Comparison of ENCODE assay signal across 19 cellular contexts in genomic region chr6:38375341-38375740, GRCh38.
DNase-seq lines count a peak whose midpoint lies in the region; TF ChIP-seq lines count a peak whose summit lies in the region.
"Had no signal": no experiment of that assay in that cellular context is flagged by ENCODE, and none has a peak within 500 bp of the region (broad histone marks: within the 10 kb centered on the region; RNA-seq: fewer than 3 reads in every experiment).

No MANE protein-coding gene starts in this region.

- H3K27me3 ChIP-seq in mesenchymal stem cell (ENCODE audit: control insufficient read depth in 1 of 2, insufficient read depth in 1 of 2, low read length in 2 of 2) = no peaks in the 10 kb centered on the region
- H3K27me3 ChIP-seq in neural progenitor cell = no peaks in the 10 kb centered on the region
- H3K27me3 ChIP-seq: BE2C had no signal

- H2AFZ ChIP-seq in mesenchymal stem cell (ENCODE audit: low read depth, low read length) (no peak overlapping the region), neural progenitor cell (replicated peaks) (no peak overlapping the region)
- H2AFZ ChIP-seq: GM23248 had no signal

- no peaks in the 10 kb centered on the region for H3K9me3 ChIP-seq in mesenchymal stem cell (ENCODE audit: control insufficient read depth, low read length)
- no peaks in the 10 kb centered on the region for H3K9me3 ChIP-seq in neural progenitor cell (ENCODE audit: low read depth)
- H3K9me3 ChIP-seq: BE2C, HAP-1 had no signal

- H3K23ac ChIP-seq in mesenchymal stem cell (ENCODE audit: low read length in 2 of 2) = no peak overlapping the region

- DNase-seq in EL (peak; percentile 20), LHCN-M2 (ENCODE audit: low read depth) (peak; percentile 9), fibroblast of villous mesenchyme (ENCODE audit: low read depth) (peak; percentile 47), mesenchymal stem cell (no peak), Kasumi-1 (lab: John Stamatoyannopoulos, UW) (no peak), neural progenitor cell (ENCODE audit: low spot score) (no peak)
- DNase-seq in stimulated activated CD4-positive, alpha-beta T cell treated with anti-CD3 and anti-CD28 coated beads, Interleukin-12 subunit alpha, Interleukin-12 subunit beta, amount 100 ng/mL, for 4 hours = no peak
- DNase-seq: BE2C; C1 segment of cervical spinal cord; CD4-positive, CD25-positive, alpha-beta regulatory T cell; CD8-positive, alpha-beta memory T cell; COR-L47; DMS 273 treated with DMSO at 0.1 percent for 48 hours; DMS53; DND-41; GDM1; GM23248 had no signal

- H3K4me1 ChIP-seq in mesenchymal stem cell (ENCODE audit: control insufficient read depth, insufficient read depth, low read depth, low read length) (peaks cover 4% of the 10 kb centered on the region), neural progenitor cell (peaks cover 4% of the 10 kb centered on the region)

- no peak overlapping the region for H2BK120ac ChIP-seq in mesenchymal stem cell (ENCODE audit: low read depth, low read length)

- TF ChIP-seq CTCF in fibroblast of villous mesenchyme (IDR thresholded peaks at IDR 0.05; ENCODE audit: insufficient read depth, low read depth, low read length) (no peak), neural progenitor cell (IDR thresholded peaks at IDR 0.05) (no peak)

- H3K9ac ChIP-seq in mesenchymal stem cell (ENCODE audit: low read length) = no peak overlapping the region
- no peak overlapping the region for H3K9ac ChIP-seq in neural progenitor cell
- H3K9ac ChIP-seq: GM23248 had no signal

- H4K8ac ChIP-seq in mesenchymal stem cell (ENCODE audit: low read length) = no peak overlapping the region

- H3K4me3 Mint-ChIP-seq in neural progenitor cell = no peak overlapping the region
- H3K4me3 Mint-ChIP-seq: CD4-positive, CD25-positive, alpha-beta regulatory T cell; CD8-positive, alpha-beta memory T cell had no signal

- H3K4me3 ChIP-seq in fibroblast of villous mesenchyme (ENCODE audit: low read depth, low read length) = no peak overlapping the region
- H3K4me3 ChIP-seq in mesenchymal stem cell (ENCODE audit: insufficient read depth in 1 of 2, low read depth in 1 of 2, low read length in 2 of 2) = no peak overlapping the region
- H3K4me3 ChIP-seq in neural progenitor cell = no peak overlapping the region
- H3K4me3 ChIP-seq: GM12878, GM23248, HAP-1 had no signal

- no peak overlapping the region for H3K18ac ChIP-seq in mesenchymal stem cell (ENCODE audit: low read depth in 1 of 2, low read length in 2 of 2)

- H3K4me2 ChIP-seq in mesenchymal stem cell (ENCODE audit: low read length, poor library complexity, severe bottlenecking) (no peak overlapping the region), neural progenitor cell (no peak overlapping the region)

- no peaks in the 10 kb centered on the region for H3K36me3 ChIP-seq in mesenchymal stem cell (ENCODE audit: control insufficient read depth in 1 of 2, insufficient read depth in 2 of 2, low read depth in 1 of 2, low read length in 2 of 2)
- no peaks in the 10 kb centered on the region for H3K36me3 ChIP-seq in neural progenitor cell
- H3K36me3 ChIP-seq: BE2C, HAP-1 had no signal

- no peak overlapping the region for H3K27ac Mint-ChIP-seq in neural progenitor cell
- H3K27ac Mint-ChIP-seq: CD4-positive, CD25-positive, alpha-beta regulatory T cell; CD8-positive, alpha-beta memory T cell had no signal

- no peak overlapping the region for H2BK15ac ChIP-seq in mesenchymal stem cell (ENCODE audit: low read depth, poor library complexity, severe bottlenecking)

- H3K79me2 ChIP-seq in neural progenitor cell (ENCODE audit: low read depth) = no peaks in the 10 kb centered on the region

- no peak overlapping the region for H3K4ac ChIP-seq in mesenchymal stem cell (ENCODE audit: low read depth in 1 of 2, low read length in 2 of 2)

- no peaks in the 10 kb centered on the region for H3K79me1 ChIP-seq in mesenchymal stem cell (replicated peaks; ENCODE audit: low read length, poor library complexity, severe bottlenecking)

- peaks cover 21% of the 10 kb centered on the region for H3K4me1 Mint-ChIP-seq in neural progenitor cell

- H2BK5ac ChIP-seq in mesenchymal stem cell (ENCODE audit: low read depth, low read length, poor library complexity, severe bottlenecking) = no peak overlapping the region

- H4K20me1 ChIP-seq in neural progenitor cell (ENCODE audit: low read depth) = no peaks in the 10 kb centered on the region

- H3K27ac ChIP-seq in mesenchymal stem cell (ENCODE audit: low read length, poor library complexity, severe bottlenecking) (peak overlapping the region; percentile 15), neural progenitor cell (no peak overlapping the region)
- H3K27ac ChIP-seq: GM23248 had no signal

- H2AK5ac ChIP-seq in mesenchymal stem cell (ENCODE audit: low read length, severe bottlenecking) = no peak overlapping the region

- H3K9me3 Mint-ChIP-seq in neural progenitor cell = no peaks in the 10 kb centered on the region
- H3K9me3 Mint-ChIP-seq: CD4-positive, CD25-positive, alpha-beta regulatory T cell; CD8-positive, alpha-beta memory T cell had no signal

- H3F3A ChIP-seq in neural progenitor cell (ENCODE audit: low read depth) = no peaks in the 10 kb centered on the region

- no CpG with 5 or more reads among the region's 1 CpG for WGBS in mesenchymal stem cell

- H3K27me3 Mint-ChIP-seq in neural progenitor cell (ENCODE audit: insufficient read depth, low read depth) = peaks cover 3% of the 10 kb centered on the region
- H3K27me3 Mint-ChIP-seq: CD4-positive, CD25-positive, alpha-beta regulatory T cell; CD8-positive, alpha-beta memory T cell had no signal

- H4K91ac ChIP-seq in mesenchymal stem cell (ENCODE audit: low read length) = no peak overlapping the region

- H3K36me3 Mint-ChIP-seq in neural progenitor cell = no peaks in the 10 kb centered on the region
- H3K36me3 Mint-ChIP-seq: CD4-positive, CD25-positive, alpha-beta regulatory T cell had no signal

- H3K14ac ChIP-seq in mesenchymal stem cell (ENCODE audit: low read length in 2 of 2) = no peak overlapping the region

- H2BK12ac ChIP-seq in mesenchymal stem cell (ENCODE audit: low read length in 2 of 2) = no peak overlapping the region

Comparison
In these comparisons a context has a peak if more than half of its experiments do, and no peak if none do; other contexts are left out.
1. DNase-seq: peak in EL (single experiment), LHCN-M2 (single experiment) and fibroblast of villous mesenchyme (single experiment); none in mesenchymal stem cell (single experiment), stimulated activated CD4-positive, alpha-beta T cell treated with anti-CD3 and anti-CD28 coated beads, Interleukin-12 subunit alpha, Interleukin-12 subunit beta, amount 100 ng/mL, for 4 hours (single experiment), Kasumi-1 (0 of 2) and neural progenitor cell (single experiment).